ENCODE assay signal across 9 cellular contexts in the genomic region with DNA sequence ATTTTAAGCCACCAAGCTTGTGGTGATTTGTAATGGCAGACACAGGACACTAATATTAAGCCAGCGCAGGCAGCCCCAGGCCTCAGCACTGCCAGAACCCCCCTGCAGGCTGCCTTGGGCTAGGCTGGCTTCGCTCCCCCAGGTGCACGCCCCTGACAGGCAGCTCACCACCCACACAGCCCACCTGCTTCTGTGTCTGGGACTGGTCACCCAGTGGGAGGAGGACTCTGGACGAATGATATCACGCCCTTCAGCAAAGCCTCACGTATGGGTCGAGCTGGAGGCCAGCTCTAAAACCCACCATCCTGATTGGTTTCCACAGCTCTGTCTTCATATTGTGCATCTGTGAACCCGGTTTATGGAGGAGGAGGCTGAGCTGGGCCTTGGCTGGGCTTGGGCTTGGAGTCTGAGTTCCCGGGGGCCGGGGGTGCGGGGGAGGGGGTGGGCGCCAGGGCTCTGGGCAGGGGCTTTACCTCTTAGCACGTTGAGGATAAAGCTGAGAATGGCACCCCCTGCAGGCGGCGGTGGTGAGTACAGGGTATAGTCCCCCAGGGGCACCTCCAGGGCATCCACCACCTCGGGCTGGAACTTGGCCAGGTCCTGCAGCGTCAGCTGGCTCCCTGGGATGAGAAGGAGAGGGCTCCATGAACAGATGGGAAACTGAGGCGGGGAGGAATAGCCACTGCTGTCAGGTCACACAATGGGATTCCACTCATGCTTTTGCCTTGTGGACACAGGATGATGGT. TPM values are rescaled to one million over a fixed set of nuclear protein-coding genes. Genes with fewer than 3 reads are reported as not detected.
DNase-seq lines count a peak whose midpoint lies in the region; ATAC-seq lines count a peak whose summit lies in the region.
"Had no signal": no experiment of that assay in that cellular context is flagged by ENCODE, and none has a peak within 500 bp of the region (broad histone marks: within the 10 kb centered on the region; RNA-seq: fewer than 3 reads in every experiment).

No MANE protein-coding gene starts in this region.

- intact Hi-C loops in left colon (cut with DNase I, micrococcal nuclease) = no loop called here

- ATAC-seq in left colon = peak; percentile 63
- ATAC-seq in HG03457 (IDR thresholded peaks at IDR 0.05; ENCODE audit: unreplicated experiment) = no peak
- ATAC-seq in GM19351 (IDR thresholded peaks at IDR 0.05; ENCODE audit: unreplicated experiment) = no peak
- no peak for ATAC-seq in HG03025 (IDR thresholded peaks at IDR 0.05; ENCODE audit: low FRiP score, unreplicated experiment)

- DNase-seq in GM19238 (ENCODE audit: insufficient read length, low spot score) = peak; percentile 41
- DNase-seq in SK-MEL-5 (ENCODE audit: low read depth, low spot score) = peak; percentile 36
- peak; percentile 67 for DNase-seq in activated naive CD4-positive, alpha-beta T cell treated with anti-CD3 and anti-CD28 coated beads, Interleukin-2, amount 50 U/mL, for 16 hours
- DNase-seq in left colon = peak in 1 of 2 donors; percentile 70
- DNase-seq in stimulated activated CD8-positive, alpha-beta memory T cell treated with anti-CD3 and anti-CD28 coated beads, Interleukin-4, amount 100 ng/mL, for 48 hours = peak; percentile 90

- in situ Hi-C loops in SK-MEL-5 (cut with HindIII; ENCODE audit: low pct_unique_long_range_greater_than_20kb, low sequenced_read_pairs) = no loop called here

RNA-seq across cellular contexts. Expression of gene GGT5, which starts 13.8 kb away (rescaled TPM):
- 0.13 TPM in 1 of 2 replicates, not detected in the other for total RNA-seq in SK-MEL-5 (2014; rRNA removed; shearing (Covaris generic))
- polyA plus RNA-seq in SK-MEL-5 (2015; cell fraction: cytosol; rRNA removed) = 0.05 TPM in 1 of 2 replicates, not detected in the other
- polyA plus RNA-seq in SK-MEL-5 (2015; cell fraction: nucleus; rRNA removed) = not detected in 2 replicates
- total RNA-seq in left colon = 1 to 10 TPM; 3.7 to 6.7 TPM
- total RNA-seq: M059J had no signal

RNA-seq across cellular contexts. Expression of gene SPECC1L, which starts 39.5 kb away (rescaled TPM):
- 37.8 and 38.0 TPM in 2 replicates for total RNA-seq in SK-MEL-5 (2014; rRNA removed; shearing (Covaris generic))
- polyA plus RNA-seq in SK-MEL-5 (2015; cell fraction: cytosol; rRNA removed) = 29.8 and 38.0 TPM in 2 replicates
- 17.8 and 24.9 TPM in 2 replicates for polyA plus RNA-seq in SK-MEL-5 (2015; cell fraction: nucleus; rRNA removed)
- total RNA-seq in left colon = 10 to 100 TPM; 86.3 to 87.5 TPM

RNA-seq across cellular contexts. Expression of gene SUSD2, which starts 49.8 kb away (rescaled TPM):
- 0.03 and 0.05 TPM in 2 replicates for total RNA-seq in SK-MEL-5 (2014; rRNA removed; shearing (Covaris generic))
- polyA plus RNA-seq in SK-MEL-5 (2015; cell fraction: cytosol; rRNA removed) = 0.08 and 0.40 TPM in 2 replicates
- polyA plus RNA-seq in SK-MEL-5 (2015; cell fraction: nucleus; rRNA removed) = 0.83 and 1.5 TPM in 2 replicates
- total RNA-seq in left colon = 1 to 10 TPM; 1.9 to 2.7 TPM
